ENCODE assay signal across 1 cellular context in genomic region chr17:49515196-49515770, GRCh38.
A peak's percentile ranks its signal among the peaks of the same experiment; 100 is the strongest.
TF ChIP-seq lines count a peak whose summit lies in the region.

No MANE protein-coding gene starts in this region.

TF ChIP-seq in HepG2, 621 proteins besides CTCF, POLR2A, EP300 and RAD21 (continued from another document and continues in another):
- TF ChIP-seq ZBTB33 (CRISPR knock-in tag; IDR thresholded peaks at IDR 0.05), result peak; percentile 49
- TF ChIP-seq PTBP1 (IDR thresholded peaks at IDR 0.05; ENCODE audit: low read depth, low read length, poor library complexity, severe bottlenecking), result no peak
- peak; percentile 92; the same call in 1 of the 2 replicates for TF ChIP-seq LBX2 (CRISPR knock-in tag; IDR thresholded peaks at IDR 0.05; ENCODE audit: borderline replicate concordance)
- TF ChIP-seq ZNF713 (CRISPR knock-in tag; IDR thresholded peaks at IDR 0.05), result peak; percentile 66; the same call in 1 of the 2 replicates
- no peak for TF ChIP-seq CENPBD1 (CRISPR knock-in tag; IDR thresholded peaks at IDR 0.05; ENCODE audit: borderline replicate concordance, low read depth)
- peak; percentile 54; the same call in 1 of the 2 replicates for TF ChIP-seq NFKB2 (CRISPR knock-in tag; IDR thresholded peaks at IDR 0.05; ENCODE audit: borderline replicate concordance)
- TF ChIP-seq MIER2 (CRISPR knock-in tag; IDR thresholded peaks at IDR 0.05), result peak; percentile 55; the same call in 1 of the 2 replicates
- no peak for TF ChIP-seq TCF7 (IDR thresholded peaks at IDR 0.05; ENCODE audit: low read depth)
- peak; percentile 49 for TF ChIP-seq ATF7-NPFF (CRISPR knock-in tag; IDR thresholded peaks at IDR 0.05; ENCODE audit: low read depth)
- no peak for TF ChIP-seq HNF4G (IDR thresholded peaks at IDR 0.05; ENCODE audit: borderline replicate concordance, low read depth, low read length)
- TF ChIP-seq HNF4G (CRISPR knock-in tag; IDR thresholded peaks at IDR 0.05; ENCODE audit: borderline replicate concordance, low read depth), result 0 out of 2 replicates have a peak, but pooled peaks have one; percentile 28
- peak; percentile 54; the same call in 1 of the 2 replicates for TF ChIP-seq TFDP2 (CRISPR knock-in tag; IDR thresholded peaks at IDR 0.05)
- TF ChIP-seq ZNF510 (CRISPR knock-in tag; IDR thresholded peaks at IDR 0.05; ENCODE audit: low read depth), result no peak
- peak; percentile 49 for TF ChIP-seq FOSL2 (CRISPR knock-in tag; IDR thresholded peaks at IDR 0.05)
- peak; percentile 82 for TF ChIP-seq ZNF512 (CRISPR knock-in tag; IDR thresholded peaks at IDR 0.05)
- no peak for TF ChIP-seq ZNF878 (CRISPR knock-in tag; IDR thresholded peaks at IDR 0.05)
- TF ChIP-seq ZNF382 (CRISPR knock-in tag; IDR thresholded peaks at IDR 0.05; ENCODE audit: borderline replicate concordance), result no peak
- no peak for TF ChIP-seq SATB2 (CRISPR knock-in tag; IDR thresholded peaks at IDR 0.05)
- TF ChIP-seq HMGXB4 (CRISPR knock-in tag; IDR thresholded peaks at IDR 0.05; ENCODE audit: borderline replicate concordance in 1 of 2, low read depth in 1 of 2), result peak; percentile 57 to 64; a peak in 2 of 4 replicates
- TF ChIP-seq REPIN1 (CRISPR knock-in tag; IDR thresholded peaks at IDR 0.05; ENCODE audit: borderline replicate concordance, low read depth), result peak; percentile 71
- peak; percentile 80; the same call in 1 of the 2 replicates for TF ChIP-seq ZNF788 (CRISPR knock-in tag; IDR thresholded peaks at IDR 0.05; ENCODE audit: borderline replicate concordance)
- TF ChIP-seq ZNF766 (CRISPR knock-in tag; IDR thresholded peaks at IDR 0.05; ENCODE audit: borderline replicate concordance), result no peak
- TF ChIP-seq ZNF572 (CRISPR knock-in tag; IDR thresholded peaks at IDR 0.05), result 0 out of 2 replicates have a peak, but pooled peaks have one; percentile 82
- TF ChIP-seq ZNF101 (CRISPR knock-in tag; IDR thresholded peaks at IDR 0.05; ENCODE audit: borderline replicate concordance, low read depth), result no peak
- TF ChIP-seq RARA (CRISPR knock-in tag; IDR thresholded peaks at IDR 0.05), result peak; percentile 72
- TF ChIP-seq NR2F1 (CRISPR knock-in tag; IDR thresholded peaks at IDR 0.05), result peak in 1 of 2 experiments; percentile 55; a peak in 1 of 4 replicates
- no peak for TF ChIP-seq THYN1 (CRISPR knock-in tag; IDR thresholded peaks at IDR 0.05; ENCODE audit: borderline replicate concordance, low read depth)
- TF ChIP-seq KMT2A (CRISPR knock-in tag; IDR thresholded peaks at IDR 0.05), result no peak
- no peak for TF ChIP-seq MED13 (CRISPR knock-in tag; IDR thresholded peaks at IDR 0.05)
- TF ChIP-seq FOXP1 (IDR thresholded peaks at IDR 0.05), result no peak
- TF ChIP-seq FOXP1 (CRISPR knock-in tag; IDR thresholded peaks at IDR 0.05), result no peak
- no peak for TF ChIP-seq HOXA7 (CRISPR knock-in tag; IDR thresholded peaks at IDR 0.05)
- TF ChIP-seq ZNF569 (CRISPR knock-in tag; IDR thresholded peaks at IDR 0.05; ENCODE audit: borderline replicate concordance), result no peak
- peak; percentile 53; the same call in 1 of the 2 replicates for TF ChIP-seq ZNF350 (CRISPR knock-in tag; IDR thresholded peaks at IDR 0.05; ENCODE audit: borderline replicate concordance, low read depth)
- 0 out of 2 replicates have a peak, but pooled peaks have one; percentile 42 for TF ChIP-seq KIAA2018 (CRISPR knock-in tag; IDR thresholded peaks at IDR 0.05; ENCODE audit: borderline replicate concordance)
- no peak for TF ChIP-seq ZC3H4 (CRISPR knock-in tag; IDR thresholded peaks at IDR 0.05; ENCODE audit: borderline replicate concordance)
- TF ChIP-seq BCL6 (CRISPR knock-in tag; IDR thresholded peaks at IDR 0.05), result peak; percentile 65
- TF ChIP-seq ZNF790 (CRISPR knock-in tag; IDR thresholded peaks at IDR 0.05; ENCODE audit: borderline replicate concordance), result no peak
- TF ChIP-seq GATA4 (IDR thresholded peaks at IDR 0.05; ENCODE audit: borderline replicate concordance, low read depth), result no peak
- no peak for TF ChIP-seq ARID2 (CRISPR knock-in tag; IDR thresholded peaks at IDR 0.05; ENCODE audit: borderline replicate concordance)
- TF ChIP-seq STAG1 (CRISPR knock-in tag; IDR thresholded peaks at IDR 0.05), result no peak
- no peak for TF ChIP-seq ZBTB1 (CRISPR knock-in tag; IDR thresholded peaks at IDR 0.05; ENCODE audit: borderline replicate concordance)
- no peak for TF ChIP-seq CCAR2 (optimal IDR thresholded peaks at IDR 0.05; ENCODE audit: low read depth, low read length)
- no peak for TF ChIP-seq CEBPB (IDR thresholded peaks at IDR 0.05; ENCODE audit: borderline replicate concordance, low read depth, low read length)
- TF ChIP-seq TBX2 (CRISPR knock-in tag; IDR thresholded peaks at IDR 0.05; ENCODE audit: borderline replicate concordance), result peak; percentile 47; the same call in 1 of the 2 replicates
- TF ChIP-seq DPF2 (CRISPR knock-in tag; IDR thresholded peaks at IDR 0.05; ENCODE audit: borderline replicate concordance, low read depth), result no peak
- no peak for TF ChIP-seq CHD4 (IDR thresholded peaks at IDR 0.05; ENCODE audit: borderline replicate concordance, low read length)
- no peak for TF ChIP-seq HNRNPH1 (optimal IDR thresholded peaks at IDR 0.05; ENCODE audit: low read depth, low read length)
- TF ChIP-seq STAT6 (CRISPR knock-in tag; IDR thresholded peaks at IDR 0.05; ENCODE audit: borderline replicate concordance), result no peak
- TF ChIP-seq ZNF160 (CRISPR knock-in tag; IDR thresholded peaks at IDR 0.05), result no peak; the same call in 1 of the 2 replicates
